ENCODE assay signal across 9 cellular contexts in genomic region chr15:39801641-39802309, GRCh38. TPM values are rescaled to one million over a fixed set of nuclear protein-coding genes. Genes with fewer than 3 reads are reported as not detected.
DNase-seq lines count a peak whose midpoint lies in the region; ATAC-seq, FAIRE-seq and TF ChIP-seq lines count a peak whose summit lies in the region.
"Had no signal": no experiment of that assay in that cellular context is flagged by ENCODE, and none has a peak within 500 bp of the region (broad histone marks: within the 10 kb centered on the region; RNA-seq: fewer than 3 reads in every experiment).

No MANE protein-coding gene starts in this region.

- ATAC-seq in GM21515 (IDR thresholded peaks at IDR 0.05; ENCODE audit: unreplicated experiment), result peak; percentile 66

- no peaks in the 10 kb centered on the region for H4K20me1 ChIP-seq in endothelial cell of umbilical vein (replicated peaks; ENCODE audit: control insufficient read depth, extremely low read depth, insufficient read depth, low read length)

- H3K27ac ChIP-seq in endothelial cell of umbilical vein (ENCODE audit: insufficient read depth, low read depth, low read length), result no peak overlapping the region
- H3K27ac ChIP-seq in testis, result no peak overlapping the region
- H3K27ac ChIP-seq: BLaER1 treated with 17β-estradiol and CSF1 and Interleukin-3, amounts not matched to agents 10 nM and 100 nM had no signal

- POLR2A ChIA-PET in endothelial cell of umbilical vein (lab: Charles Lee), result no interaction called here

- H3K9me1 ChIP-seq in endothelial cell of umbilical vein (replicated peaks; ENCODE audit: control insufficient read depth, extremely low read depth, insufficient read depth, low read length), result no peaks in the 10 kb centered on the region

- DNase-seq in NCI-H1105 treated with DMSO at 0.1 percent for 48 hours (lab: John Stamatoyannopoulos, UW) (peak; percentile 2), NCI-H1105 (lab: John Stamatoyannopoulos, UW) (no peak), NCI-H69 (lab: John Stamatoyannopoulos, UW) (peak; percentile 59), endothelial cell of umbilical vein (ENCODE audit: low read depth, low spot score) (peak; percentile 14), testis (peak; percentile 45), NCI-H524 treated with DMSO at 0.1 percent for 48 hours (lab: John Stamatoyannopoulos, UW) (no peak), superior temporal gyrus (ENCODE audit: extremely low spot score) (no peak)

- H3K4me2 ChIP-seq in endothelial cell of umbilical vein (ENCODE audit: insufficient read depth, low read length), result no peak overlapping the region
- H3K4me2 ChIP-seq: BLaER1 treated with 17β-estradiol and CSF1 and Interleukin-3, amounts not matched to agents 10 nM and 100 nM had no signal

- TF ChIP-seq POLR2A in endothelial cell of umbilical vein (IDR thresholded peaks at IDR 0.05; ENCODE audit: low read depth, low read length) (no peak), testis (IDR thresholded peaks at IDR 0.05) (no peak)

- no peak overlapping the region for H3K4me3 ChIP-seq in endothelial cell of umbilical vein (replicated peaks in 1 of 3; ENCODE audit: insufficient read depth in 1 of 3, low read depth in 1 of 3, low read length in 3 of 3)
- H3K4me3 ChIP-seq in testis, result no peak overlapping the region
- H3K4me3 ChIP-seq: BLaER1 treated with 17β-estradiol and CSF1 and Interleukin-3, amounts not matched to agents 10 nM and 100 nM had no signal

- dilution Hi-C loops in endothelial cell of umbilical vein (cut with MboI; ENCODE audit: extremely low pct_ligation_motif_present, low sequenced_read_pairs), result no loop called here

- peak; percentile 21 to 32 for TF ChIP-seq CTCF in endothelial cell of umbilical vein (IDR thresholded peaks at IDR 0.05; ENCODE audit: extremely low read depth in 1 of 2, insufficient read depth in 1 of 2, low read depth in 1 of 2, low read length in 2 of 2)
- TF ChIP-seq CTCF in testis (IDR thresholded peaks at IDR 0.05), result no peak

- CTCF ChIA-PET in endothelial cell of umbilical vein (lab: Charles Lee), result no interaction called here

- no peak overlapping the region for H3K9ac ChIP-seq in endothelial cell of umbilical vein (replicated peaks; ENCODE audit: extremely low read depth, insufficient read depth, low read length)
- H3K9ac ChIP-seq: BLaER1 treated with 17β-estradiol and CSF1 and Interleukin-3, amounts not matched to agents 10 nM and 100 nM had no signal

- no peaks in the 10 kb centered on the region for H3K79me2 ChIP-seq in endothelial cell of umbilical vein (ENCODE audit: control insufficient read depth, insufficient read depth, low read length)

- H3K4me1 ChIP-seq in endothelial cell of umbilical vein (ENCODE audit: control insufficient read depth, extremely low read depth, insufficient read depth, low read length), result no peaks in the 10 kb centered on the region
- no peaks in the 10 kb centered on the region for H3K4me1 ChIP-seq in testis

- H3K9me3 ChIP-seq in endothelial cell of umbilical vein (replicated peaks; ENCODE audit: control insufficient read depth, insufficient read depth, low read length) (no peaks in the 10 kb centered on the region), testis (no peaks in the 10 kb centered on the region)
- H3K9me3 ChIP-seq: BLaER1 treated with 17β-estradiol and CSF1 and Interleukin-3, amounts not matched to agents 10 nM and 100 nM had no signal

- intact Hi-C loops in endothelial cell of umbilical vein (cut with micrococcal nuclease) (loop anchor here (1.0 to 5.0 kb wide), 2 partner anchors 74 to 176 kb away; no protein-coding TSS in a partner anchor), testis (cut with DNase I; ENCODE audit: low total_unique reads) (no loop called here)

- FAIRE-seq in endothelial cell of umbilical vein (lab: Jason Lieb, UNC), result peak; percentile 76

- 82 to 91% methylated on average over 15 to 19 of the region's 19 CpGs for WGBS in testis, 2 donors

- H3K27me3 ChIP-seq in endothelial cell of umbilical vein (ENCODE audit: control insufficient read depth in 2 of 2, insufficient read depth in 2 of 2, low read length in 2 of 2) (no peaks in the 10 kb centered on the region), testis (no peaks in the 10 kb centered on the region)
- H3K27me3 ChIP-seq: BLaER1 treated with 17β-estradiol and CSF1 and Interleukin-3, amounts not matched to agents 10 nM and 100 nM had no signal

- BruUV-seq in endothelial cell of umbilical vein (replicated peaks; lab: Mats Ljungman, UMichigan), result no TSS peak

- no peak overlapping the region for H2AFZ ChIP-seq in endothelial cell of umbilical vein (ENCODE audit: low read depth, low read length)

- H3K36me3 ChIP-seq in endothelial cell of umbilical vein (ENCODE audit: control insufficient read depth in 2 of 2, extremely low read depth in 1 of 2, insufficient read depth in 2 of 2, low read length in 2 of 2) (peaks cover 0 to 3% of the 10 kb centered on the region in 2 experiments), testis (ENCODE audit: low read depth, missing control alignments) (no peaks in the 10 kb centered on the region)

TF ChIP-seq in endothelial cell of umbilical vein, 7 proteins besides CTCF, POLR2A, EP300 and RAD21:
- TF ChIP-seq MYC (IDR thresholded peaks at IDR 0.05; ENCODE audit: low read depth, low read length) (no peak), GATA2 (IDR thresholded peaks at IDR 0.05; ENCODE audit: insufficient read depth, insufficient read length, low read depth, low read length) (no peak), POLR2AphosphoS5 (IDR thresholded peaks at IDR 0.05; ENCODE audit: insufficient read depth, low read depth, low read length) (no peak), FOS (IDR thresholded peaks at IDR 0.05; ENCODE audit: borderline replicate concordance, insufficient read depth, low read length) (no peak), JUN (IDR thresholded peaks at IDR 0.05; ENCODE audit: borderline replicate concordance, insufficient read depth, insufficient read length, low read depth) (no peak), EZH2 (IDR thresholded peaks at IDR 0.05; ENCODE audit: borderline replicate concordance, low read depth, low read length, severe bottlenecking) (no peak)
- TF ChIP-seq, protein P1, sequence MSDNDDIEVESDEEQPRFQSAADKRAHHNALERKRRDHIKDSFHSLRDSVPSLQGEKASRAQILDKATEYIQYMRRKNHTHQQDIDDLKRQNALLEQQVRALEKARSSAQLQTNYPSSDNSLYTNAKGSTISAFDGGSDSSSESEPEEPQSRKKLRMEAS (IDR thresholded peaks at IDR 0.05; ENCODE audit: insufficient read depth, insufficient read length), result no peak

RNA-seq across cellular contexts. Expression of gene FSIP1, which starts 19.1 kb away (rescaled TPM):
- total RNA-seq in endothelial cell of umbilical vein (1.1 and 1.2 TPM in 2 replicates), testis (1 to 10 TPM; 5.8 to 8.2 TPM)
- polyA plus RNA-seq in endothelial cell of umbilical vein (0.11 and 0.23 TPM in 2 replicates), testis (ENCODE audit: insufficient read depth, low read depth, low replicate concordance) (11.2 TPM)
- 0.20 and 0.32 TPM in 2 replicates for polyA plus RNA-seq in endothelial cell of umbilical vein (2011; cell fraction: cytosol; rRNA removed)
- 0.45 and 0.51 TPM in 2 replicates for polyA plus RNA-seq in endothelial cell of umbilical vein (2011; cell fraction: nucleus; rRNA removed)
- polyA plus RNA-seq in endothelial cell of umbilical vein (2012), result 1.4 and 7.0 TPM in 2 replicates
- 0.17 and 0.42 TPM in 2 replicates for polyA minus RNA-seq in endothelial cell of umbilical vein
- not detected for polyA minus RNA-seq in endothelial cell of umbilical vein (2011; cell fraction: cytosol; rRNA and poly(A)+ RNA removed)
- 1.0 and 1.6 TPM in 2 replicates for polyA minus RNA-seq in endothelial cell of umbilical vein (2011; cell fraction: nucleus; rRNA and poly(A)+ RNA removed)

Comparison
In these comparisons a context has a peak if more than half of its experiments do, and no peak if none do; other contexts are left out.
1. DNase-seq: peak in NCI-H1105 treated with DMSO at 0.1 percent for 48 hours (single experiment), NCI-H69 (single experiment), endothelial cell of umbilical vein (single experiment) and testis (single experiment); none in NCI-H1105 (single experiment), NCI-H524 treated with DMSO at 0.1 percent for 48 hours (single experiment) and superior temporal gyrus (single experiment).
2. CTCF ChIP-seq: peak in endothelial cell of umbilical vein (2 of 2); none in testis (0 of 3).